19 cellular contexts compared by ENCODE assay signal in genomic region chr9:120405134-120405533, GRCh38.
DNase-seq lines count a peak whose midpoint lies in the region; ATAC-seq, FAIRE-seq and TF ChIP-seq lines count a peak whose summit lies in the region.
"Had no signal": no experiment of that assay in that cellular context is flagged by ENCODE, and none has a peak within 500 bp of the region (broad histone marks: within the 10 kb centered on the region; RNA-seq: fewer than 3 reads in every experiment).

No MANE protein-coding gene starts in this region.

- POLR2A ChIA-PET in A549 (lab: Yijun Ruan, JAX) = no interaction called here
- POLR2A ChIA-PET in K562 (lab: Yijun Ruan, JAX) = interaction anchor here (0.9 to 1.6 kb wide), 2 partner anchors 12 to 22 kb away, joined by 3 read pairs; no protein-coding TSS in a partner anchor

- no peak for TF ChIP-seq POLR2A in A549 (IDR thresholded peaks at IDR 0.05; ENCODE audit: low read length)
- TF ChIP-seq POLR2A in K562 (conservative IDR thresholded peaks at IDR 0.05) = no peak

- H3K36me3 ChIP-seq in K562 (ENCODE audit: control insufficient read depth, insufficient read depth, low read length) = peaks cover 89% of the 10 kb centered on the region

- no peak for DNase-seq in activated CD8-positive, alpha-beta memory T cell treated with anti-CD3 and anti-CD28 coated beads, Interleukin-2, amount 10 ng/mL, durations not matched to agents 7 days and 5 days
- no peak for DNase-seq in activated CD8-positive, alpha-beta memory T cell treated with anti-CD3 and anti-CD28 coated beads, Interleukin-2, amount 50 U/mL, for 4 hours
- DNase-seq in A549 (ENCODE audit: low read depth in 1 of 2, low spot score in 1 of 2) (no peak), K562 (ENCODE audit: extremely low read depth in 1 of 4, low spot score in 3 of 4) (no peak), osteocyte (ENCODE audit: extremely low spot score, unreplicated experiment) (no peak), iPS-NIHi11 (ENCODE audit: low spot score) (no peak), Calu3 (no peak)
- DNase-seq: CD8-positive, alpha-beta memory T cell; COR-L47; H9 had no signal

- peaks cover 21% of the 10 kb centered on the region for H3K4me1 Mint-ChIP-seq in activated CD8-positive, alpha-beta memory T cell treated with anti-CD3 and anti-CD28 coated beads, Interleukin-2, amount 10 ng/mL, durations not matched to agents 7 days and 5 days
- H3K4me1 Mint-ChIP-seq in osteocyte (ENCODE audit: unreplicated experiment) (peaks cover 22% of the 10 kb centered on the region), Calu3 (ENCODE audit: low read depth, unreplicated experiment) (peaks cover 10% of the 10 kb centered on the region)
- H3K4me1 Mint-ChIP-seq: B cell; CD8-positive, alpha-beta memory T cell had no signal

- ATAC-seq in activated CD8-positive, alpha-beta memory T cell treated with anti-CD3 and anti-CD28 coated beads, Interleukin-2, amount 10 ng/mL, durations not matched to agents 7 days and 5 days = no peak
- no peak for ATAC-seq in A549
- ATAC-seq in K562 = no peak

- WGBS in A549 (ENCODE audit: missing lambda C conversion rate) = 94% methylated on average over 1 of the region's 1 CpG
- 100% methylated on average over 1 of the region's 1 CpG for WGBS in K562 (ENCODE audit: insufficient coverage, low coverage, missing lambda C conversion rate)

- TF ChIP-seq RAD21 in A549 (conservative IDR thresholded peaks at IDR 0.05 in 1 of 2, IDR thresholded peaks at IDR 0.05 in 1 of 2) (no peak), K562 (CRISPR knock-in tag; conservative IDR thresholded peaks at IDR 0.05 in 1 of 2, IDR thresholded peaks at IDR 0.05 in 1 of 2) (no peak)

- H3K9me1 ChIP-seq in K562 (ENCODE audit: control insufficient read depth, insufficient read depth, low read length) = no peaks in the 10 kb centered on the region

- CTCF ChIA-PET in activated CD8-positive, alpha-beta memory T cell treated with anti-CD3 and anti-CD28 coated beads, Interleukin-2, amount 10 ng/mL, durations not matched to agents 7 days and 5 days (lab: Charles Lee) = no interaction called here
- CTCF ChIA-PET in A549 (lab: Yijun Ruan, JAX) = interaction anchor here (0.9 to 2.4 kb wide), 4 partner anchors 9 to 72 kb away, joined by 3 to 6 read pairs (median 3); no protein-coding TSS in a partner anchor
- CTCF ChIA-PET in K562 (lab: Yijun Ruan, JAX; ENCODE audit: low intra/inter-chr PET ratio) = no interaction called here
- CTCF ChIA-PET in Calu3 (lab: Charles Lee) = no interaction called here

- H3K79me2 ChIP-seq in K562 (ENCODE audit: control insufficient read depth, insufficient read depth, low read length) = no peaks in the 10 kb centered on the region

- in situ Hi-C loops in K562 (cut with MboI) = no loop called here

- H3K4me2 ChIP-seq in A549 = peak overlapping the region; percentile 62; the same call in 2 of the 3 replicates
- no peak overlapping the region for H3K4me2 ChIP-seq in K562 (ENCODE audit: insufficient read depth, low read length)

- intact Hi-C loops in K562 (cut with micrococcal nuclease) = loop anchor here (10.0 kb wide), 1 partner anchor 70 kb away; no protein-coding TSS in a partner anchor
- intact Hi-C loops in Calu3 (cut with micrococcal nuclease; ENCODE audit: unreplicated experiment) = no loop called here

- H3K9ac ChIP-seq in K562 (ENCODE audit: insufficient read depth in 1 of 2, low read depth in 2 of 2, low read length in 2 of 2) = no peak overlapping the region
- H3K9ac ChIP-seq: BLaER1 treated with 17β-estradiol and CSF1 and Interleukin-3, amounts not matched to agents 10 nM and 100 nM had no signal

- FAIRE-seq in A549 (lab: Jason Lieb, UNC) (no peak), K562 (lab: Jason Lieb, UNC) (no peak)
- FAIRE-seq: D721Med, G401.6, GM12891, GM19239, H1, HTR-8/SVneo had no signal

- no peaks in the 10 kb centered on the region for H3K9me3 ChIP-seq in A549
- H3K9me3 ChIP-seq in K562 (replicated peaks; ENCODE audit: control insufficient read depth, insufficient read depth, low read depth, low read length) = no peaks in the 10 kb centered on the region
- H3K9me3 ChIP-seq: BLaER1 treated with 17β-estradiol and CSF1 and Interleukin-3, amounts not matched to agents 10 nM and 100 nM had no signal

- TF ChIP-seq EP300 in A549 (IDR thresholded peaks at IDR 0.05) (no peak), K562 (IDR thresholded peaks at IDR 0.05; ENCODE audit: low read length) (no peak)

- H3K27me3 ChIP-seq in K562 (ENCODE audit: control insufficient read depth in 2 of 2, insufficient read depth in 2 of 2, low read length in 2 of 2) = no peaks in the 10 kb centered on the region; a peak in 1 of 5 replicates
- H3K27me3 ChIP-seq: BLaER1 treated with 17β-estradiol and CSF1 and Interleukin-3, amounts not matched to agents 10 nM and 100 nM had no signal

- H4K20me1 ChIP-seq in K562 (replicated peaks; ENCODE audit: control insufficient read depth, insufficient read depth, low read length) = no peaks in the 10 kb centered on the region

- H3K4me3 Mint-ChIP-seq in activated CD8-positive, alpha-beta memory T cell treated with anti-CD3 and anti-CD28 coated beads, Interleukin-2, amount 10 ng/mL, durations not matched to agents 7 days and 5 days = no peak overlapping the region
- H3K4me3 Mint-ChIP-seq in osteocyte (ENCODE audit: unreplicated experiment) (no peak overlapping the region), Calu3 (ENCODE audit: low read depth, unreplicated experiment) (no peak overlapping the region)
- H3K4me3 Mint-ChIP-seq: B cell; CD8-positive, alpha-beta memory T cell; H9 had no signal

- no peak overlapping the region for H2AFZ ChIP-seq in K562 (ENCODE audit: low read depth, low read length)

- peak overlapping the region; percentile 91 to 97 for H3K27ac ChIP-seq in A549
- H3K27ac ChIP-seq in K562 (ENCODE audit: extremely low read depth, low read depth, low read length) = peak overlapping the region; percentile 95; the same call in 2 of the 3 replicates
- H3K27ac ChIP-seq: 22Rv1 had no signal

- TF ChIP-seq CTCF in A549 (IDR thresholded peaks at IDR 0.05) (no peak), K562 (IDR thresholded peaks at IDR 0.05 in 2 of 3, conservative IDR thresholded peaks at IDR 0.05 in 1 of 3; ENCODE audit: insufficient read depth in 2 of 3, low read depth in 1 of 3, low read length in 3 of 3) (no peak), osteocyte (IDR thresholded peaks at IDR 0.05) (no peak), Calu3 (IDR thresholded peaks at IDR 0.05; ENCODE audit: unreplicated experiment) (no peak)

- peaks cover 37% of the 10 kb centered on the region for H3K36me3 Mint-ChIP-seq in activated CD8-positive, alpha-beta memory T cell treated with anti-CD3 and anti-CD28 coated beads, Interleukin-2, amount 10 ng/mL, durations not matched to agents 7 days and 5 days
- H3K36me3 Mint-ChIP-seq in osteocyte (ENCODE audit: unreplicated experiment) (peaks cover 21% of the 10 kb centered on the region), Calu3 (ENCODE audit: insufficient read depth, unreplicated experiment) (peaks cover 21% of the 10 kb centered on the region)

- H3K4me1 ChIP-seq in A549 = peaks cover 46% of the 10 kb centered on the region
- H3K4me1 ChIP-seq in K562 (replicated peaks in 1 of 2; ENCODE audit: control insufficient read depth in 2 of 2, insufficient read depth in 2 of 2, low read length in 2 of 2) = peaks cover 14 to 21% of the 10 kb centered on the region in 2 experiments

- no peaks in the 10 kb centered on the region for H3K27me3 Mint-ChIP-seq in activated CD8-positive, alpha-beta memory T cell treated with anti-CD3 and anti-CD28 coated beads, Interleukin-2, amount 10 ng/mL, durations not matched to agents 7 days and 5 days
- H3K27me3 Mint-ChIP-seq in osteocyte (ENCODE audit: unreplicated experiment) (no peaks in the 10 kb centered on the region), Calu3 (ENCODE audit: unreplicated experiment) (no peaks in the 10 kb centered on the region)
- H3K27me3 Mint-ChIP-seq: B cell; CD8-positive, alpha-beta memory T cell had no signal

- H3K9me3 Mint-ChIP-seq in activated CD8-positive, alpha-beta memory T cell treated with anti-CD3 and anti-CD28 coated beads, Interleukin-2, amount 10 ng/mL, durations not matched to agents 7 days and 5 days (ENCODE audit: low read depth) = no peaks in the 10 kb centered on the region
- H3K9me3 Mint-ChIP-seq in osteocyte (ENCODE audit: unreplicated experiment) (no peaks in the 10 kb centered on the region), Calu3 (ENCODE audit: low read depth, unreplicated experiment) (no peaks in the 10 kb centered on the region)
- H3K9me3 Mint-ChIP-seq: CD8-positive, alpha-beta memory T cell; H9 had no signal

- BruUV-seq in K562 (replicated peaks; lab: Mats Ljungman, UMichigan) (no TSS peak), Calu3 (replicated peaks; lab: Mats Ljungman, UMichigan) (no TSS peak)

- no peak overlapping the region for H3K4me3 ChIP-seq in A549
- H3K4me3 ChIP-seq in K562 = no peak overlapping the region
- H3K4me3 ChIP-seq: BLaER1 treated with 17β-estradiol and CSF1 and Interleukin-3, amounts not matched to agents 10 nM and 100 nM had no signal

- H3K27ac Mint-ChIP-seq in activated CD8-positive, alpha-beta memory T cell treated with anti-CD3 and anti-CD28 coated beads, Interleukin-2, amount 10 ng/mL, durations not matched to agents 7 days and 5 days = peak overlapping the region; percentile 20
- H3K27ac Mint-ChIP-seq in osteocyte (ENCODE audit: unreplicated experiment) (peak overlapping the region; percentile 23), Calu3 (ENCODE audit: unreplicated experiment) (no peak overlapping the region)
- H3K27ac Mint-ChIP-seq: B cell had no signal

TF ChIP-seq in A549, 52 proteins besides CTCF, POLR2A, EP300 and RAD21 (continues in another document):
- TF ChIP-seq ZSCAN20 (CRISPR knock-in tag; IDR thresholded peaks at IDR 0.05) (no peak), FOSB (CRISPR knock-in tag; IDR thresholded peaks at IDR 0.05) (no peak), MAFK (IDR thresholded peaks at IDR 0.05; ENCODE audit: partially characterized antibody) (peak; percentile 73)

TF ChIP-seq in K562, 482 proteins besides CTCF, POLR2A, EP300 and RAD21 (continues in another document):
- TF ChIP-seq C11orf30 (IDR thresholded peaks at IDR 0.05; ENCODE audit: low read depth) (peak; percentile 52), ZNF316 (IDR thresholded peaks at IDR 0.05) (peak; percentile 56), NELFE (IDR thresholded peaks at IDR 0.05; ENCODE audit: insufficient read depth, insufficient read length) (no peak), MTA1 (IDR thresholded peaks at IDR 0.05; ENCODE audit: borderline replicate concordance) (no peak), ZFPM2 (CRISPR knock-in tag; IDR thresholded peaks at IDR 0.05) (no peak), TEAD1 (CRISPR knock-in tag; IDR thresholded peaks at IDR 0.05) (no peak)
